Comparison of ENCODE assay signal across 12 cellular contexts in genomic region chr2:134504586-134505336, GRCh38.
"Had no signal": no experiment of that assay in that cellular context is flagged by ENCODE, and none has a peak within 500 bp of the region (broad histone marks: within the 10 kb centered on the region; RNA-seq: fewer than 3 reads in every experiment).

No MANE protein-coding gene starts in this region.

- H3K36me3 ChIP-seq: esophagus squamous epithelium, neural progenitor cell, sigmoid colon, spleen, suprapubic skin had no signal

- ATAC-seq: activated CD4-positive, CD25-positive, alpha-beta regulatory T cell treated with anti-CD3 and anti-CD28 coated beads, Interleukin-2, amount 50 U/mL, for 24 hours; T-cell had no signal

- DNase-seq: aorta, esophagus squamous epithelium, hypothalamus, naive B cell, sigmoid colon, spleen, T-cell, T-helper 9 cell had no signal

- H3K27me3 ChIP-seq: esophagus squamous epithelium, neural progenitor cell, sigmoid colon, spleen, suprapubic skin had no signal

- H3K27ac ChIP-seq: esophagus squamous epithelium, neural progenitor cell, parathyroid adenoma, sigmoid colon, spleen, suprapubic skin had no signal

- H3K9me3 ChIP-seq: esophagus squamous epithelium, sigmoid colon, spleen, suprapubic skin had no signal

- H3K4me3 ChIP-seq: esophagus squamous epithelium, neural progenitor cell, sigmoid colon, spleen, suprapubic skin had no signal

- H3K4me1 ChIP-seq: esophagus squamous epithelium, parathyroid adenoma, sigmoid colon, spleen, suprapubic skin had no signal
